1 cellular context compared by ENCODE assay signal in the genomic region with DNA sequence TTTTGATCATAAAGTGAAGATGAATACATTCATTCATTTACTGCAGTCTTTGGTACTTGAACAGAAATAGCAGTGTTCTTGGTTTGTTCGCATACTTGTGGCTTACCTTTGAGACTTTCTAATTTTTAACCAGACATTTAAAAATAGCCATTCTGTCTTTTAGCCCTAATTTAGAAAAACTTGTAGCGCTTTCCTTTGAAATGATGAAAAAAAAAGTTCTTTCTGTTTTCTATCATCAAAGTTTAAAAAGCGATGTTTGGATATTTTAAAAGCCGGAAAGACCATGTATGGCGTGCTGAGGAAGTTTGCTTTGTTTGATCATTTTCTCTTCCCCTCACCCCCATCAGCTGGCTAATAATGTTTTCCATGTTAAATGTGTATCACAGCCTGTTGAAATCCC.
TF ChIP-seq lines count a peak whose summit lies in the region.

No MANE protein-coding gene starts in this region.

TF ChIP-seq in GM12878, 131 proteins besides CTCF, POLR2A, EP300 and RAD21 (continued from another document and continues in another):
- TF ChIP-seq, protein P1, sequence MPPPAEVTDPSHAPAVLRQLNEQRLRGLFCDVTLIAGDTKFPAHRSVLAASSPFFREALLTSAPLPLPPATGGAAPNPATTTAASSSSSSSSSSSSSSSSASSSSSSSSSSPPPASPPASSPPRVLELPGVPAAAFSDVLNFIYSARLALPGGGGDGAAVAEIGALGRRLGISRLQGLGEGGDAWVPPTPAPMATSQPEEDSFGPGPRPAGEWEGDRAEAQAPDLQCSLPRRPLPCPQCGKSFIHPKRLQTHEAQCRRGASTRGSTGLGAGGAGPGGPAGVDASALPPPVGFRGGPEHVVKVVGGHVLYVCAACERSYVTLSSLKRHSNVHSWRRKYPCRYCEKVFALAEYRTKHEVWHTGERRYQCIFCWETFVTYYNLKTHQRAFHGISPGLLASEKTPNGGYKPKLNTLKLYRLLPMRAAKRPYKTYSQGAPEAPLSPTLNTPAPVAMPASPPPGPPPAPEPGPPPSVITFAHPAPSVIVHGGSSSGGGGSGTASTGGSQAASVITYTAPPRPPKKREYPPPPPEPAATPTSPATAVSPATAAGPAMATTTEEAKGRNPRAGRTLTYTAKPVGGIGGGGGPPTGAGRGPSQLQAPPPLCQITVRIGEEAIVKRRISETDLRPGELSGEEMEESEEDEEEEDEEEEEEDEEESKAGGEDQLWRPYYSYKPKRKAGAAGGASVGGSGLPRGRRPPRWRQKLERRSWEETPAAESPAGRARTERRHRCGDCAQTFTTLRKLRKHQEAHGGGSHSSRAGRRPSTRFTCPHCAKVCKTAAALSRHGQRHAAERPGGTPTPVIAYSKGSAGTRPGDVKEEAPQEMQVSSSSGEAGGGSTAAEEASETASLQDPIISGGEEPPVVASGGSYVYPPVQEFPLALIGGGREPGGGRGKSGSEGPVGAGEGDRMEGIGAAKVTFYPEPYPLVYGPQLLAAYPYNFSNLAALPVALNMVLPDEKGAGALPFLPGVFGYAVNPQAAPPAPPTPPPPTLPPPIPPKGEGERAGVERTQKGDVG (CRISPR knock-in tag; IDR thresholded peaks at IDR 0.05): no peak
- TF ChIP-seq STAT3 (IDR thresholded peaks at IDR 0.05; ENCODE audit: low read depth, low read length) (peak; percentile 79; the same call in 1 of the 2 replicates), POLR2AphosphoS2 (IDR thresholded peaks at IDR 0.05; ENCODE audit: low read depth, low read length) (no peak), ZZZ3 (IDR thresholded peaks at IDR 0.05; ENCODE audit: control insufficient read depth, insufficient read length, low read depth) (no peak), RELA (IDR thresholded peaks at IDR 0.05; ENCODE audit: borderline replicate concordance, partially characterized antibody) (no peak), RAD51 (IDR thresholded peaks at IDR 0.05) (no peak), EED (IDR thresholded peaks at IDR 0.05; ENCODE audit: low read depth) (no peak), POLR2AphosphoS5 (IDR thresholded peaks at IDR 0.05; ENCODE audit: low read length) (no peak), CBFB (IDR thresholded peaks at IDR 0.05; ENCODE audit: low read depth) (peak; percentile 72; the same call in 1 of the 2 replicates), ZBED1 (IDR thresholded peaks at IDR 0.05; ENCODE audit: borderline replicate concordance) (peak; percentile 80; the same call in 1 of the 2 replicates), SREBF1 (IDR thresholded peaks at IDR 0.05; ENCODE audit: low read length) (no peak), SRF (IDR thresholded peaks at IDR 0.05; ENCODE audit: low read depth in 2 of 2, low read length in 2 of 2) (peak; percentile 96 to 99), CEBPB (IDR thresholded peaks at IDR 0.05; ENCODE audit: borderline replicate concordance in 1 of 2, low read depth in 2 of 2, low read length in 2 of 2) (peak in 1 of 2 experiments; percentile 95; a peak in 2 of 4 replicates), SMAD1 (IDR thresholded peaks at IDR 0.05; ENCODE audit: low read depth, partially characterized antibody) (no peak), BHLHE40 (IDR thresholded peaks at IDR 0.05; ENCODE audit: borderline replicate concordance in 1 of 2, low read depth in 2 of 2, low read length in 1 of 2) (peak; percentile 18 to 56; a peak in 2 of 4 replicates), SPI1 (IDR thresholded peaks at IDR 0.05; ENCODE audit: borderline replicate concordance, insufficient read depth, low read depth, low read length) (peak; percentile 68; the same call in 1 of the 2 replicates), FOXK2 (IDR thresholded peaks at IDR 0.05) (no peak), ZNF384 (IDR thresholded peaks at IDR 0.05; ENCODE audit: borderline replicate concordance, low read depth, low read length) (peak; percentile 89), ATF7 (IDR thresholded peaks at IDR 0.05; ENCODE audit: low read depth) (peak; percentile 58; the same call in 1 of the 2 replicates), CBX5 (IDR thresholded peaks at IDR 0.05; ENCODE audit: low read depth) (peak; percentile 69; the same call in 1 of the 2 replicates), KLF5 (IDR thresholded peaks at IDR 0.05; ENCODE audit: partially characterized antibody) (no peak), NRF1 (conservative IDR thresholded peaks at IDR 0.05; ENCODE audit: low read depth, low read length) (no peak), NBN (IDR thresholded peaks at IDR 0.05) (peak; percentile 71), ESRRA (IDR thresholded peaks at IDR 0.05; ENCODE audit: low read length) (no peak), MEF2B (IDR thresholded peaks at IDR 0.05; ENCODE audit: partially characterized antibody, poor library complexity, severe bottlenecking) (peak; percentile 98), POU2F2 (IDR thresholded peaks at IDR 0.05; ENCODE audit: borderline replicate concordance, low read depth, low read length) (peak; percentile 57; the same call in 2 of the 3 replicates), IRF4 (IDR thresholded peaks at IDR 0.05; ENCODE audit: low read depth, low read length) (0 out of 2 replicates have a peak, but pooled peaks have one; percentile 12), ETV6 (conservative IDR thresholded peaks at IDR 0.05 in 1 of 2, IDR thresholded peaks at IDR 0.05 in 1 of 2; ENCODE audit: borderline replicate concordance in 1 of 2, low read depth in 1 of 2) (0 out of 4 replicates have a peak, but pooled peaks of 1 of the 2 experiments have one; percentile 50), JUNB (IDR thresholded peaks at IDR 0.05) (peak; percentile 64), MTA2 (IDR thresholded peaks at IDR 0.05; ENCODE audit: low read depth) (peak; percentile 63), SP1 (IDR thresholded peaks at IDR 0.05; ENCODE audit: low read depth, low read length) (peak; percentile 14), NR2F1 (conservative IDR thresholded peaks at IDR 0.05) (0 out of 2 replicates have a peak, but pooled peaks have one; percentile 13), IKZF2 (IDR thresholded peaks at IDR 0.05) (peak; percentile 23 to 41; a peak in 2 of 4 replicates)
- TF ChIP-seq, protein P2, sequence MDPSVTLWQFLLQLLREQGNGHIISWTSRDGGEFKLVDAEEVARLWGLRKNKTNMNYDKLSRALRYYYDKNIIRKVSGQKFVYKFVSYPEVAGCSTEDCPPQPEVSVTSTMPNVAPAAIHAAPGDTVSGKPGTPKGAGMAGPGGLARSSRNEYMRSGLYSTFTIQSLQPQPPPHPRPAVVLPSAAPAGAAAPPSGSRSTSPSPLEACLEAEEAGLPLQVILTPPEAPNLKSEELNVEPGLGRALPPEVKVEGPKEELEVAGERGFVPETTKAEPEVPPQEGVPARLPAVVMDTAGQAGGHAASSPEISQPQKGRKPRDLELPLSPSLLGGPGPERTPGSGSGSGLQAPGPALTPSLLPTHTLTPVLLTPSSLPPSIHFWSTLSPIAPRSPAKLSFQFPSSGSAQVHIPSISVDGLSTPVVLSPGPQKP (IDR thresholded peaks at IDR 0.05; ENCODE audit: low read depth, low read length): peak; percentile 100
- TF ChIP-seq, protein P3, sequence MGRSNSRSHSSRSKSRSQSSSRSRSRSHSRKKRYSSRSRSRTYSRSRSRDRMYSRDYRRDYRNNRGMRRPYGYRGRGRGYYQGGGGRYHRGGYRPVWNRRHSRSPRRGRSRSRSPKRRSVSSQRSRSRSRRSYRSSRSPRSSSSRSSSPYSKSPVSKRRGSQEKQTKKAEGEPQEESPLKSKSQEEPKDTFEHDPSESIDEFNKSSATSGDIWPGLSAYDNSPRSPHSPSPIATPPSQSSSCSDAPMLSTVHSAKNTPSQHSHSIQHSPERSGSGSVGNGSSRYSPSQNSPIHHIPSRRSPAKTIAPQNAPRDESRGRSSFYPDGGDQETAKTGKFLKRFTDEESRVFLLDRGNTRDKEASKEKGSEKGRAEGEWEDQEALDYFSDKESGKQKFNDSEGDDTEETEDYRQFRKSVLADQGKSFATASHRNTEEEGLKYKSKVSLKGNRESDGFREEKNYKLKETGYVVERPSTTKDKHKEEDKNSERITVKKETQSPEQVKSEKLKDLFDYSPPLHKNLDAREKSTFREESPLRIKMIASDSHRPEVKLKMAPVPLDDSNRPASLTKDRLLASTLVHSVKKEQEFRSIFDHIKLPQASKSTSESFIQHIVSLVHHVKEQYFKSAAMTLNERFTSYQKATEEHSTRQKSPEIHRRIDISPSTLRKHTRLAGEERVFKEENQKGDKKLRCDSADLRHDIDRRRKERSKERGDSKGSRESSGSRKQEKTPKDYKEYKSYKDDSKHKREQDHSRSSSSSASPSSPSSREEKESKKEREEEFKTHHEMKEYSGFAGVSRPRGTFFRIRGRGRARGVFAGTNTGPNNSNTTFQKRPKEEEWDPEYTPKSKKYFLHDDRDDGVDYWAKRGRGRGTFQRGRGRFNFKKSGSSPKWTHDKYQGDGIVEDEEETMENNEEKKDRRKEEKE (IDR thresholded peaks at IDR 0.05): no peak
- TF ChIP-seq, protein P4, sequence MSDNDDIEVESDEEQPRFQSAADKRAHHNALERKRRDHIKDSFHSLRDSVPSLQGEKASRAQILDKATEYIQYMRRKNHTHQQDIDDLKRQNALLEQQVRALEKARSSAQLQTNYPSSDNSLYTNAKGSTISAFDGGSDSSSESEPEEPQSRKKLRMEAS (IDR thresholded peaks at IDR 0.05; ENCODE audit: low read depth, low read length): no peak; the same call in 1 of the 2 replicates
- TF ChIP-seq, protein P5, sequence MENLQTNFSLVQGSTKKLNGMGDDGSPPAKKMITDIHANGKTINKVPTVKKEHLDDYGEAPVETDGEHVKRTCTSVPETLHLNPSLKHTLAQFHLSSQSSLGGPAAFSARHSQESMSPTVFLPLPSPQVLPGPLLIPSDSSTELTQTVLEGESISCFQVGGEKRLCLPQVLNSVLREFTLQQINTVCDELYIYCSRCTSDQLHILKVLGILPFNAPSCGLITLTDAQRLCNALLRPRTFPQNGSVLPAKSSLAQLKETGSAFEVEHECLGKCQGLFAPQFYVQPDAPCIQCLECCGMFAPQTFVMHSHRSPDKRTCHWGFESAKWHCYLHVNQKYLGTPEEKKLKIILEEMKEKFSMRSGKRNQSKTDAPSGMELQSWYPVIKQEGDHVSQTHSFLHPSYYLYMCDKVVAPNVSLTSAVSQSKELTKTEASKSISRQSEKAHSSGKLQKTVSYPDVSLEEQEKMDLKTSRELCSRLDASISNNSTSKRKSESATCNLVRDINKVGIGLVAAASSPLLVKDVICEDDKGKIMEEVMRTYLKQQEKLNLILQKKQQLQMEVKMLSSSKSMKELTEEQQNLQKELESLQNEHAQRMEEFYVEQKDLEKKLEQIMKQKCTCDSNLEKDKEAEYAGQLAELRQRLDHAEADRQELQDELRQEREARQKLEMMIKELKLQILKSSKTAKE (IDR thresholded peaks at IDR 0.05; ENCODE audit: low read depth, poor library complexity, severe bottlenecking): peak; percentile 99
- TF ChIP-seq, protein P6, sequence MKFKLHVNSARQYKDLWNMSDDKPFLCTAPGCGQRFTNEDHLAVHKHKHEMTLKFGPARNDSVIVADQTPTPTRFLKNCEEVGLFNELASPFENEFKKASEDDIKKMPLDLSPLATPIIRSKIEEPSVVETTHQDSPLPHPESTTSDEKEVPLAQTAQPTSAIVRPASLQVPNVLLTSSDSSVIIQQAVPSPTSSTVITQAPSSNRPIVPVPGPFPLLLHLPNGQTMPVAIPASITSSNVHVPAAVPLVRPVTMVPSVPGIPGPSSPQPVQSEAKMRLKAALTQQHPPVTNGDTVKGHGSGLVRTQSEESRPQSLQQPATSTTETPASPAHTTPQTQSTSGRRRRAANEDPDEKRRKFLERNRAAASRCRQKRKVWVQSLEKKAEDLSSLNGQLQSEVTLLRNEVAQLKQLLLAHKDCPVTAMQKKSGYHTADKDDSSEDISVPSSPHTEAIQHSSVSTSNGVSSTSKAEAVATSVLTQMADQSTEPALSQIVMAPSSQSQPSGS (IDR thresholded peaks at IDR 0.05; ENCODE audit: low read length): peak; percentile 96
- TF ChIP-seq, protein P7, sequence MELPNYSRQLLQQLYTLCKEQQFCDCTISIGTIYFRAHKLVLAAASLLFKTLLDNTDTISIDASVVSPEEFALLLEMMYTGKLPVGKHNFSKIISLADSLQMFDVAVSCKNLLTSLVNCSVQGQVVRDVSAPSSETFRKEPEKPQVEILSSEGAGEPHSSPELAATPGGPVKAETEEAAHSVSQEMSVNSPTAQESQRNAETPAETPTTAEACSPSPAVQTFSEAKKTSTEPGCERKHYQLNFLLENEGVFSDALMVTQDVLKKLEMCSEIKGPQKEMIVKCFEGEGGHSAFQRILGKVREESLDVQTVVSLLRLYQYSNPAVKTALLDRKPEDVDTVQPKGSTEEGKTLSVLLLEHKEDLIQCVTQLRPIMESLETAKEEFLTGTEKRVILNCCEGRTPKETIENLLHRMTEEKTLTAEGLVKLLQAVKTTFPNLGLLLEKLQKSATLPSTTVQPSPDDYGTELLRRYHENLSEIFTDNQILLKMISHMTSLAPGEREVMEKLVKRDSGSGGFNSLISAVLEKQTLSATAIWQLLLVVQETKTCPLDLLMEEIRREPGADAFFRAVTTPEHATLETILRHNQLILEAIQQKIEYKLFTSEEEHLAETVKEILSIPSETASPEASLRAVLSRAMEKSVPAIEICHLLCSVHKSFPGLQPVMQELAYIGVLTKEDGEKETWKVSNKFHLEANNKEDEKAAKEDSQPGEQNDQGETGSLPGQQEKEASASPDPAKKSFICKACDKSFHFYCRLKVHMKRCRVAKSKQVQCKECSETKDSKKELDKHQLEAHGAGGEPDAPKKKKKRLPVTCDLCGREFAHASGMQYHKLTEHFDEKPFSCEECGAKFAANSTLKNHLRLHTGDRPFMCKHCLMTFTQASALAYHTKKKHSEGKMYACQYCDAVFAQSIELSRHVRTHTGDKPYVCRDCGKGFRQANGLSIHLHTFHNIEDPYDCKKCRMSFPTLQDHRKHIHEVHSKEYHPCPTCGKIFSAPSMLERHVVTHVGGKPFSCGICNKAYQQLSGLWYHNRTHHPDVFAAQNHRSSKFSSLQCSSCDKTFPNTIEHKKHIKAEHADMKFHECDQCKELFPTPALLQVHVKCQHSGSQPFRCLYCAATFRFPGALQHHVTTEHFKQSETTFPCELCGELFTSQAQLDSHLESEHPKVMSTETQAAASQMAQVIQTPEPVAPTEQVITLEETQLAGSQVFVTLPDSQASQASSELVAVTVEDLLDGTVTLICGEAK (IDR thresholded peaks at IDR 0.05; ENCODE audit: borderline replicate concordance): no peak
- TF ChIP-seq, protein P8, sequence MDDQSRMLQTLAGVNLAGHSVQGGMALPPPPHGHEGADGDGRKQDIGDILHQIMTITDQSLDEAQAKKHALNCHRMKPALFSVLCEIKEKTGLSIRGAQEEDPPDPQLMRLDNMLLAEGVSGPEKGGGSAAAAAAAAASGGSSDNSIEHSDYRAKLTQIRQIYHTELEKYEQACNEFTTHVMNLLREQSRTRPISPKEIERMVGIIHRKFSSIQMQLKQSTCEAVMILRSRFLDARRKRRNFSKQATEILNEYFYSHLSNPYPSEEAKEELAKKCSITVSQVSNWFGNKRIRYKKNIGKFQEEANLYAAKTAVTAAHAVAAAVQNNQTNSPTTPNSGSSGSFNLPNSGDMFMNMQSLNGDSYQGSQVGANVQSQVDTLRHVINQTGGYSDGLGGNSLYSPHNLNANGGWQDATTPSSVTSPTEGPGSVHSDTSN (IDR thresholded peaks at IDR 0.05; ENCODE audit: insufficient replicate concordance, low read depth, low read length): no peak
- TF ChIP-seq, protein P9, sequence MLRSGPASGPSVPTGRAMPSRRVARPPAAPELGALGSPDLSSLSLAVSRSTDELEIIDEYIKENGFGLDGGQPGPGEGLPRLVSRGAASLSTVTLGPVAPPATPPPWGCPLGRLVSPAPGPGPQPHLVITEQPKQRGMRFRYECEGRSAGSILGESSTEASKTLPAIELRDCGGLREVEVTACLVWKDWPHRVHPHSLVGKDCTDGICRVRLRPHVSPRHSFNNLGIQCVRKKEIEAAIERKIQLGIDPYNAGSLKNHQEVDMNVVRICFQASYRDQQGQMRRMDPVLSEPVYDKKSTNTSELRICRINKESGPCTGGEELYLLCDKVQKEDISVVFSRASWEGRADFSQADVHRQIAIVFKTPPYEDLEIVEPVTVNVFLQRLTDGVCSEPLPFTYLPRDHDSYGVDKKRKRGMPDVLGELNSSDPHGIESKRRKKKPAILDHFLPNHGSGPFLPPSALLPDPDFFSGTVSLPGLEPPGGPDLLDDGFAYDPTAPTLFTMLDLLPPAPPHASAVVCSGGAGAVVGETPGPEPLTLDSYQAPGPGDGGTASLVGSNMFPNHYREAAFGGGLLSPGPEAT (IDR thresholded peaks at IDR 0.05; ENCODE audit: low read depth): peak; percentile 61; the same call in 1 of the 2 replicates
